20 cellular contexts compared by ENCODE assay signal in the genomic region with DNA sequence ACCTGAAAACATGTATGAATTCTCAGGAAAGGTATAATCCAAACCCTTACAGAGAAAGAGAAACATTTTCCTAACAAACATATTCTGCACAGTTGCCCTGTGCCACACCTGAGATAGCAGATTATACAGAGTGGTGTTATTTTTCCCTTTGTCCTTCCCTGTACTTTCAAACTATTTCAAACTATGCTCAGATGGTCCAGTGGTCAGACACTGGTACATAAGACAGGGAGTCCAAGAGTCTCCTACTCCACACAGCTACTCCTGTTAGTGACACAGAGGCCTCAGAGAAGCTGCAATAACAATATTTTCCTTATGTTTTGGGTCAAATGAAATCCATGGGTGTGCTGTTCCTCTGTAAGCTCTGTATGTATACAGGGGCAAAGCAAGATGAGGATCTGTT.
"Had no signal": no experiment of that assay in that cellular context is flagged by ENCODE, and none has a peak within 500 bp of the region (broad histone marks: within the 10 kb centered on the region; RNA-seq: fewer than 3 reads in every experiment).

No MANE protein-coding gene starts in this region.

- H3K36me3 ChIP-seq: SJCRH30 had no signal

- DNase-seq: KBM-7, MV-4-11, NCI-H1048, NCI-H1105 treated with DMSO at 0.1 percent for 48 hours, NCI-H1417 treated with DMSO at 0.1 percent for 48 hours, NCI-H146, NCI-H1694 treated with DMSO at 0.1 percent for 48 hours, NCI-H1930, NCI-H2081, NCI-H2107, NCI-H2227 treated with DMSO at 0.1 percent for 48 hours, NCI-H526 treated with DMSO at 0.1 percent for 48 hours, NCI-H774, SHP77, SJCRH30 had no signal

- H3K27ac ChIP-seq: HL-60, RWPE1, SJCRH30 had no signal

- H3K4me3 ChIP-seq: SJCRH30 had no signal

- ATAC-seq: SK-N-SH treated with all-trans-retinoic acid at 6 μM for 48 hours had no signal

- FAIRE-seq: HTR-8/SVneo, RCC 7860 had no signal

- H3K27me3 ChIP-seq: SJCRH30 had no signal
